Comparison of ENCODE assay signal across 11 cellular contexts in genomic region chr17:61461967-61462733, GRCh38. TPM values are rescaled to one million over a fixed set of nuclear protein-coding genes. Genes with fewer than 3 reads are reported as not detected.
DNase-seq lines count a peak whose midpoint lies in the region; ATAC-seq, FAIRE-seq and TF ChIP-seq lines count a peak whose summit lies in the region.
"Had no signal": no experiment of that assay in that cellular context is flagged by ENCODE, and none has a peak within 500 bp of the region (broad histone marks: within the 10 kb centered on the region; RNA-seq: fewer than 3 reads in every experiment).

No MANE protein-coding gene starts in this region.

- H3K4me3 Mint-ChIP-seq in CD8-positive, alpha-beta T cell, result peak overlapping the region; percentile 54

- peaks cover 17% of the 10 kb centered on the region for H3K27me3 ChIP-seq in CD8-positive, alpha-beta T cell (ENCODE audit: insufficient read depth, low read length)
- peaks cover 0 to 98% (median 18%) of the 10 kb centered on the region in 4 donors for H3K27me3 ChIP-seq in esophagus squamous epithelium
- H3K27me3 ChIP-seq in pancreas, result peaks cover 0 to 21% (median 2%) of the 10 kb centered on the region in 4 donors
- peaks cover 39% of the 10 kb centered on the region for H3K27me3 ChIP-seq in effector memory CD4-positive, alpha-beta T cell (replicated peaks; ENCODE audit: control insufficient read depth, insufficient read depth, low read length, poor library complexity, severe bottlenecking)

- no peak for TF ChIP-seq CTCF in CD8-positive, alpha-beta T cell (IDR thresholded peaks at IDR 0.05)
- TF ChIP-seq CTCF in esophagus squamous epithelium (IDR thresholded peaks at IDR 0.05) (no peak), pancreas (IDR thresholded peaks at IDR 0.05) (no peak)

- no peak for FAIRE-seq in pancreas (lab: Jason Lieb, UNC)
- FAIRE-seq: kidney, RCC 7860 had no signal

- H3K4me1 Mint-ChIP-seq in CD8-positive, alpha-beta T cell (ENCODE audit: low read depth), result peaks cover 26% of the 10 kb centered on the region

- POLR2A ChIA-PET in CD8-positive, alpha-beta T cell (lab: Charles Lee), result no interaction called here

- H3K27me3 Mint-ChIP-seq in CD8-positive, alpha-beta T cell (ENCODE audit: low read depth), result peaks cover 61% of the 10 kb centered on the region

- ATAC-seq in CD8-positive, alpha-beta T cell, result no peak
- ATAC-seq in pancreas, result peak in 3 of 4 donors; percentile 16 to 36 (median 32)
- ATAC-seq in GM21381 (IDR thresholded peaks at IDR 0.05; ENCODE audit: unreplicated experiment), result no peak

- no peaks in the 10 kb centered on the region for H3K36me3 ChIP-seq in CD8-positive, alpha-beta T cell (ENCODE audit: insufficient read depth, low read length)
- H3K36me3 ChIP-seq in esophagus squamous epithelium, result no peaks in the 10 kb centered on the region
- H3K36me3 ChIP-seq in pancreas, result no peaks in the 10 kb centered on the region
- no peaks in the 10 kb centered on the region for H3K36me3 ChIP-seq in effector memory CD4-positive, alpha-beta T cell (ENCODE audit: control insufficient read depth, insufficient read depth, low read length)

- TF ChIP-seq POLR2A in esophagus squamous epithelium (IDR thresholded peaks at IDR 0.05), result no peak

- intact Hi-C loops in CD8-positive, alpha-beta T cell (cut with DNase I, micrococcal nuclease), result no loop called here
- intact Hi-C loops in esophagus squamous epithelium (cut with DNase I) (no loop called here), pancreas (cut with DNase I) (no loop called here)

- H3K4me1 ChIP-seq in CD8-positive, alpha-beta T cell (ENCODE audit: insufficient read depth, low read length), result peaks cover 24% of the 10 kb centered on the region
- peaks cover 5 to 23% (median 17%) of the 10 kb centered on the region in 3 donors for H3K4me1 ChIP-seq in esophagus squamous epithelium
- H3K4me1 ChIP-seq in pancreas, result peaks cover 0 to 3% (median 0%) of the 10 kb centered on the region in 3 donors
- H3K4me1 ChIP-seq in effector memory CD4-positive, alpha-beta T cell (ENCODE audit: control insufficient read depth, insufficient read depth, low read length, poor library complexity, severe bottlenecking), result peaks cover 8% of the 10 kb centered on the region

- no peaks in the 10 kb centered on the region for H3K9me3 Mint-ChIP-seq in CD8-positive, alpha-beta T cell
- H3K9me3 Mint-ChIP-seq: activated naive CD4-positive, alpha-beta T cell treated with anti-CD3 and anti-CD28 coated beads, Interleukin-2, amount 50 U/mL, for 72 hours had no signal

- H3K9me3 ChIP-seq in CD8-positive, alpha-beta T cell (ENCODE audit: low read length), result no peaks in the 10 kb centered on the region
- H3K9me3 ChIP-seq in esophagus squamous epithelium, result no peaks in the 10 kb centered on the region
- H3K9me3 ChIP-seq in pancreas, result no peaks in the 10 kb centered on the region
- no peaks in the 10 kb centered on the region for H3K9me3 ChIP-seq in effector memory CD4-positive, alpha-beta T cell (ENCODE audit: control insufficient read depth, low read length)

- no peak for DNase-seq in CD8-positive, alpha-beta T cell
- DNase-seq in KBM-7, result peak; percentile 19
- DNase-seq in esophagus squamous epithelium (lab: John Stamatoyannopoulos, UW), result no peak
- peak in 1 of 6 donors; percentile 52 for DNase-seq in pancreas
- no peak for DNase-seq in H4 (ENCODE audit: low spot score)
- DNase-seq in effector memory CD4-positive, alpha-beta T cell, result no peak
- DNase-seq in T-helper 1 cell, result no peak
- DNase-seq: kidney had no signal

- H3K36me3 Mint-ChIP-seq in CD8-positive, alpha-beta T cell, result no peaks in the 10 kb centered on the region
- H3K36me3 Mint-ChIP-seq: activated naive CD4-positive, alpha-beta T cell treated with anti-CD3 and anti-CD28 coated beads, Interleukin-2, amount 50 U/mL, for 72 hours had no signal

- H3K27ac ChIP-seq in CD8-positive, alpha-beta T cell (ENCODE audit: low read depth, low read length), result no peak overlapping the region
- H3K27ac ChIP-seq in esophagus squamous epithelium (no peak overlapping the region), pancreas (no peak overlapping the region)
- no peak overlapping the region for H3K27ac ChIP-seq in effector memory CD4-positive, alpha-beta T cell (ENCODE audit: insufficient read depth, low read length, poor library complexity, severe bottlenecking)

- CTCF ChIA-PET in CD8-positive, alpha-beta T cell (lab: Charles Lee), result no interaction called here

- no peak overlapping the region for H3K27ac Mint-ChIP-seq in CD8-positive, alpha-beta T cell
- H3K27ac Mint-ChIP-seq: activated naive CD4-positive, alpha-beta T cell treated with anti-CD3 and anti-CD28 coated beads, Interleukin-2, amount 50 U/mL, for 72 hours had no signal

- 16 to 40% methylated on average over 7 to 13 of the region's 55 CpGs for WGBS in esophagus squamous epithelium, 2 donors
- WGBS in pancreas, 2 donors, result 7% methylated on average over 47 to 55 of the region's 55 CpGs

- H3K4me3 ChIP-seq in CD8-positive, alpha-beta T cell (ENCODE audit: low read depth, low read length), result no peak overlapping the region
- H3K4me3 ChIP-seq in esophagus squamous epithelium (peak overlapping the region in 3 of 4 donors; percentile 27 to 50 (median 29)), pancreas (peak overlapping the region in 1 of 4 donors; percentile 31)
- H3K4me3 ChIP-seq in effector memory CD4-positive, alpha-beta T cell (ENCODE audit: insufficient read depth, low read depth, low read length, poor library complexity, severe bottlenecking), result no peak overlapping the region

- in situ Hi-C loops in KBM-7 (cut with MboI; ENCODE audit: low pct_unique_long_range_greater_than_20kb, low sequenced_read_pairs), result no loop called here

RNA-seq across cellular contexts. Expression of gene TBX4, which starts 9.9 kb away (rescaled TPM):
- total RNA-seq in CD8-positive, alpha-beta T cell, result not detected
- total RNA-seq in esophagus squamous epithelium (not detected), pancreas (not detected)
- not detected for polyA plus RNA-seq in pancreas
- not detected in 2 replicates for total RNA-seq in H4 (2014; rRNA removed; shearing (Covaris generic))
- total RNA-seq: activated naive CD4-positive, alpha-beta T cell treated with anti-CD3 and anti-CD28 coated beads, Interleukin-2, amount 50 U/mL, for 72 hours; kidney had no signal

Comparison
In these comparisons a context has a peak if more than half of its experiments do, and no peak if none do; other contexts are left out.
1. ATAC-seq: peak in pancreas (3 of 4); none in CD8-positive, alpha-beta T cell (single experiment) and GM21381 (single experiment).
2. H3K4me3 ChIP-seq: peak in esophagus squamous epithelium (3 of 4); none in CD8-positive, alpha-beta T cell (single experiment) and effector memory CD4-positive, alpha-beta T cell (single experiment).